1 cellular context compared by ENCODE assay signal in genomic region chr5:91219141-91219802, GRCh38.
TF ChIP-seq lines count a peak whose summit lies in the region.

No MANE protein-coding gene starts in this region.

TF ChIP-seq in A549, 52 proteins besides CTCF, POLR2A, EP300 and RAD21 (continued from another document):
- no peak for TF ChIP-seq RNF2 (IDR thresholded peaks at IDR 0.05; ENCODE audit: borderline replicate concordance, low read depth)
- TF ChIP-seq ZNF302 (CRISPR knock-in tag; IDR thresholded peaks at IDR 0.05): no peak
- peak; percentile 93 for TF ChIP-seq HES2 (IDR thresholded peaks at IDR 0.05)
- TF ChIP-seq, protein P1, sequence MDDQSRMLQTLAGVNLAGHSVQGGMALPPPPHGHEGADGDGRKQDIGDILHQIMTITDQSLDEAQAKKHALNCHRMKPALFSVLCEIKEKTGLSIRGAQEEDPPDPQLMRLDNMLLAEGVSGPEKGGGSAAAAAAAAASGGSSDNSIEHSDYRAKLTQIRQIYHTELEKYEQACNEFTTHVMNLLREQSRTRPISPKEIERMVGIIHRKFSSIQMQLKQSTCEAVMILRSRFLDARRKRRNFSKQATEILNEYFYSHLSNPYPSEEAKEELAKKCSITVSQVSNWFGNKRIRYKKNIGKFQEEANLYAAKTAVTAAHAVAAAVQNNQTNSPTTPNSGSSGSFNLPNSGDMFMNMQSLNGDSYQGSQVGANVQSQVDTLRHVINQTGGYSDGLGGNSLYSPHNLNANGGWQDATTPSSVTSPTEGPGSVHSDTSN (IDR thresholded peaks at IDR 0.05): peak; percentile 52; the same call in 1 of the 2 replicates
- peak; percentile 39; the same call in 1 of the 2 replicates for TF ChIP-seq FOSL2 (IDR thresholded peaks at IDR 0.05)
- peak; percentile 91 for TF ChIP-seq FOSL2 (CRISPR knock-in tag; IDR thresholded peaks at IDR 0.05)
- TF ChIP-seq, protein P2, sequence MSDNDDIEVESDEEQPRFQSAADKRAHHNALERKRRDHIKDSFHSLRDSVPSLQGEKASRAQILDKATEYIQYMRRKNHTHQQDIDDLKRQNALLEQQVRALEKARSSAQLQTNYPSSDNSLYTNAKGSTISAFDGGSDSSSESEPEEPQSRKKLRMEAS (IDR thresholded peaks at IDR 0.05): peak; percentile 65
- TF ChIP-seq KDM1A (IDR thresholded peaks at IDR 0.05; ENCODE audit: low read depth): no peak
